ENCODE assay signal across 11 cellular contexts in the genomic region with DNA sequence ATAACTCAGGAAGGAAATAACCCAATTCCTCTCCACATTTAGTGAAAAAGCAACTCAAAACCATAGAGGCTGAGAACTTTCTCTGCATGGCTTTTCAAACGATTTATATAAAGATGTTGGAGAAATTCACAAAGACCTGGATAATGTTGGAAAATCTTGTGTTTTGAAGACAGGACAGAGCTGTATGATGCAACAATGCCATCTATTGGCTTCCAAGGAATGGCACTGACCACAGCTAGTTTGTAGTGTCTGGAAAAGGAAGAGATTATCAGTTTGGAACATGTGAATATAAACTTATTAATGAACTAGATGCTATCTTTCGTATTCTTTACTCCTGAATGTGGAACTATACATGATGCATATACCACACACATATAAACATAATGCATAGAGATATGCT.
DNase-seq lines count a peak whose midpoint lies in the region; ATAC-seq, FAIRE-seq and TF ChIP-seq lines count a peak whose summit lies in the region.
"Had no signal": no experiment of that assay in that cellular context is flagged by ENCODE, and none has a peak within 500 bp of the region (broad histone marks: within the 10 kb centered on the region; RNA-seq: fewer than 3 reads in every experiment).

No MANE protein-coding gene starts in this region.

- H4K20me1 ChIP-seq in HepG2 (ENCODE audit: insufficient read depth, low read length): no peaks in the 10 kb centered on the region

- TF ChIP-seq RAD21 in HepG2 (CRISPR knock-in tag; IDR thresholded peaks at IDR 0.05): no peak

- POLR2A ChIA-PET in HepG2 (lab: Yijun Ruan, JAX): no interaction called here
- POLR2A ChIA-PET in CD4-positive, alpha-beta T cell (lab: Charles Lee): no interaction called here

- 0 out of 2 replicates have a peak, but pooled peaks have one; percentile 6 for TF ChIP-seq CTCF in HepG2 (CRISPR knock-in tag; IDR thresholded peaks at IDR 0.05)
- no peak for TF ChIP-seq CTCF in CD4-positive, alpha-beta T cell (IDR thresholded peaks at IDR 0.05)

- H3K4me1 Mint-ChIP-seq in immature natural killer cell: no peaks in the 10 kb centered on the region
- H3K4me1 Mint-ChIP-seq in CD4-positive, alpha-beta T cell (ENCODE audit: low read depth): no peaks in the 10 kb centered on the region
- H3K4me1 Mint-ChIP-seq: activated naive CD4-positive, alpha-beta T cell treated with anti-CD3 and anti-CD28 coated beads, Interleukin-2, amount 50 U/mL, for 24 hours had no signal

- H3K9ac ChIP-seq in HepG2 (ENCODE audit: insufficient read depth, low read depth, low read length): no peak overlapping the region

- no TSS peak for BruUV-seq in HepG2 (replicated peaks; lab: Mats Ljungman, UMichigan)

- H3K79me2 ChIP-seq in HepG2 (ENCODE audit: insufficient read depth, low read length): no peaks in the 10 kb centered on the region

- H3K27me3 Mint-ChIP-seq in immature natural killer cell (ENCODE audit: low read depth in 3 of 3): peaks cover 0 to 2% (median 0%) of the 10 kb centered on the region in 3 donors
- H3K27me3 Mint-ChIP-seq in CD4-positive, alpha-beta T cell: no peaks in the 10 kb centered on the region
- H3K27me3 Mint-ChIP-seq: activated naive CD4-positive, alpha-beta T cell treated with anti-CD3 and anti-CD28 coated beads, Interleukin-2, amount 50 U/mL, for 24 hours had no signal

- intact Hi-C loops in HepG2 (cut with micrococcal nuclease; ENCODE audit: unreplicated experiment): loop anchor here (5.0 kb wide), 1 partner anchor 914 kb away; no protein-coding TSS in a partner anchor
- intact Hi-C loops in CD4-positive, alpha-beta T cell (cut with DNase I, micrococcal nuclease): no loop called here

- no peak overlapping the region for H3K4me3 Mint-ChIP-seq in immature natural killer cell
- H3K4me3 Mint-ChIP-seq in CD4-positive, alpha-beta T cell: no peak overlapping the region
- H3K4me3 Mint-ChIP-seq: activated naive CD4-positive, alpha-beta T cell treated with anti-CD3 and anti-CD28 coated beads, Interleukin-2, amount 50 U/mL, for 24 hours had no signal

- H3K9me3 ChIP-seq in MG63 (no peaks in the 10 kb centered on the region), HepG2 (ENCODE audit: low read length) (no peaks in the 10 kb centered on the region)
- peaks cover 3% of the 10 kb centered on the region for H3K9me3 ChIP-seq in CD4-positive, alpha-beta T cell (ENCODE audit: control insufficient read depth, low read length)

- CTCF ChIA-PET in HepG2 (lab: Yijun Ruan, JAX; ENCODE audit: low intra/inter-chr PET ratio, low total read pairs): no interaction called here
- CTCF ChIA-PET in CD4-positive, alpha-beta T cell (lab: Charles Lee): no interaction called here

- H2AFZ ChIP-seq in HepG2 (ENCODE audit: low read length): no peak overlapping the region

- in situ Hi-C loops in Caki2 (cut with HindIII; ENCODE audit: low pct_unique_long_range_greater_than_20kb, low sequenced_read_pairs): no loop called here
- in situ Hi-C loops in HepG2 (cut with HindIII; ENCODE audit: extremely low pct_ligation_motif_present, low pct_unique_long_range_greater_than_20kb): no loop called here

- H3K4me3 ChIP-seq in MG63 (no peak overlapping the region), HepG2 (replicated peaks in 1 of 3; ENCODE audit: insufficient read depth in 1 of 3, low read depth in 2 of 3, low read length in 3 of 3) (no peak overlapping the region)

- no peak overlapping the region for H3K27ac ChIP-seq in HepG2 (ENCODE audit: extremely low read length, insufficient read depth, low read length)
- no peak overlapping the region for H3K27ac ChIP-seq in CD4-positive, alpha-beta T cell (ENCODE audit: low read depth, low read length)

- TF ChIP-seq POLR2A in HepG2 (IDR thresholded peaks at IDR 0.05; ENCODE audit: insufficient read depth in 1 of 2, low read depth in 2 of 2, low read length in 2 of 2): no peak

- no peaks in the 10 kb centered on the region for H3K36me3 ChIP-seq in MG63
- no peaks in the 10 kb centered on the region for H3K36me3 ChIP-seq in HepG2 (replicated peaks in 1 of 2; ENCODE audit: control insufficient read depth in 1 of 2, insufficient read depth in 2 of 2, low read length in 2 of 2)

- H3K27ac Mint-ChIP-seq in immature natural killer cell: no peak overlapping the region
- H3K27ac Mint-ChIP-seq in CD4-positive, alpha-beta T cell: no peak overlapping the region
- H3K27ac Mint-ChIP-seq: activated naive CD4-positive, alpha-beta T cell treated with anti-CD3 and anti-CD28 coated beads, Interleukin-2, amount 50 U/mL, for 24 hours had no signal

- no peaks in the 10 kb centered on the region for H3K4me1 ChIP-seq in HepG2 (ENCODE audit: insufficient read depth, low read length)

- no peaks in the 10 kb centered on the region for H3K36me3 Mint-ChIP-seq in immature natural killer cell
- no peaks in the 10 kb centered on the region for H3K36me3 Mint-ChIP-seq in CD4-positive, alpha-beta T cell (ENCODE audit: low read depth)
- H3K36me3 Mint-ChIP-seq: activated naive CD4-positive, alpha-beta T cell treated with anti-CD3 and anti-CD28 coated beads, Interleukin-2, amount 50 U/mL, for 24 hours had no signal

- H3K4me2 ChIP-seq in HepG2 (ENCODE audit: low read depth, low read length): no peak overlapping the region

- peaks cover 0 to 5% (median under 1%) of the 10 kb centered on the region in 6 donors for H3K9me3 Mint-ChIP-seq in immature natural killer cell
- peaks cover 3% of the 10 kb centered on the region for H3K9me3 Mint-ChIP-seq in CD4-positive, alpha-beta T cell
- H3K9me3 Mint-ChIP-seq: activated naive CD4-positive, alpha-beta T cell treated with anti-CD3 and anti-CD28 coated beads, Interleukin-2, amount 50 U/mL, for 24 hours had no signal

- TF ChIP-seq EP300 in HepG2 (IDR thresholded peaks at IDR 0.05; ENCODE audit: low read depth in 2 of 2, low read length in 2 of 2) (no peak), HepG2 (CRISPR knock-in tag; IDR thresholded peaks at IDR 0.05; ENCODE audit: borderline replicate concordance) (no peak)

- WGBS in HepG2 (ENCODE audit: low lambda C conversion rate): 0% methylated on average over 2 of the region's 2 CpGs

- no peak for ATAC-seq in HepG2
- ATAC-seq in GM21528 (IDR thresholded peaks at IDR 0.05; ENCODE audit: low FRiP score, unreplicated experiment): no peak
- no peak for ATAC-seq in CD4-positive, alpha-beta T cell (ENCODE audit: poor library complexity)

- FAIRE-seq in HepG2 (lab: Jason Lieb, UNC): no peak
- FAIRE-seq: TTC549 had no signal

- H3K27me3 ChIP-seq in MG63 (no peaks in the 10 kb centered on the region), HepG2 (ENCODE audit: control insufficient read depth in 1 of 2, insufficient read depth in 2 of 2, low read length in 2 of 2) (no peaks in the 10 kb centered on the region)
- no peaks in the 10 kb centered on the region for H3K27me3 ChIP-seq in CD4-positive, alpha-beta T cell (ENCODE audit: control insufficient read depth, insufficient read depth, low read length)

- DNase-seq in Caki2 (ENCODE audit: low read depth) (peak; percentile 6), MG63 (peak; percentile 1), cerebellar cortex (ENCODE audit: low spot score) (peak; percentile 42), HepG2 (ENCODE audit: low spot score) (no peak), immature natural killer cell (no peak)
- DNase-seq in stimulated activated CD8-positive, alpha-beta memory T cell treated with anti-CD3 and anti-CD28 coated beads, Interleukin-4, amount 100 ng/mL, for 48 hours: no peak
- no peak for DNase-seq in CD4-positive, alpha-beta T cell
- DNase-seq: NCI-H2029 had no signal

TF ChIP-seq in HepG2, 621 proteins besides CTCF, POLR2A, EP300 and RAD21:
- TF ChIP-seq HOXA9 (CRISPR knock-in tag; IDR thresholded peaks at IDR 0.05; ENCODE audit: borderline replicate concordance): no peak
- peak; percentile 27; the same call in 1 of the 2 replicates for TF ChIP-seq STAG1 (CRISPR knock-in tag; IDR thresholded peaks at IDR 0.05)

Comparison
In these comparisons a context has a peak if more than half of its experiments do, and no peak if none do; other contexts are left out.
1. DNase-seq: peak in Caki2 (single experiment), MG63 (single experiment) and cerebellar cortex (single experiment); none in HepG2 (single experiment), stimulated activated CD8-positive, alpha-beta memory T cell treated with anti-CD3 and anti-CD28 coated beads, Interleukin-4, amount 100 ng/mL, for 48 hours (single experiment), immature natural killer cell (0 of 3) and CD4-positive, alpha-beta T cell (0 of 10).